Comparison of ENCODE assay signal across 10 cellular contexts in the genomic region with DNA sequence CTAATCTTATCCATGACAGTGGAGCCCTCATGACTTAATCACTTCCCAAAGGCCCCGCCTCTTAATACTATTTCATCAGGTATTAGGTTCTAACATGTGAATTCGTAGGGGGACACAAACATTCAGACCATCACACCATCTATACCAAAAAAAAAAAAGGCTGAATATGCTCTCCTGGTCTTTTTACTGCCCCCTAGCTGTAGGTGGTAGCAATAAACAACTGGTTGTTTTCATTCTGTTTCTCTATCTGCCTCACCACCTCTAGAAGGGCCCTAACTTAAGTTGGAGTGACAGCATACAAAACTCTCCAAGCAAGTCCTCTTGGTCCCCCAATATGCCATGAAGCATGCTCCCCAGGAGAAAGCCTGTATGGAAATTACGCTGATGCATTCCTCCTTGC.
A peak's percentile ranks its signal among the peaks of the same experiment; 100 is the strongest.
DNase-seq lines count a peak whose midpoint lies in the region; ATAC-seq and TF ChIP-seq lines count a peak whose summit lies in the region.
"Had no signal": no experiment of that assay in that cellular context is flagged by ENCODE, and none has a peak within 500 bp of the region (broad histone marks: within the 10 kb centered on the region; RNA-seq: fewer than 3 reads in every experiment).

No MANE protein-coding gene starts in this region.

- H3K9me2 ChIP-seq in Karpas-422 (replicated peaks; ENCODE audit: insufficient read depth, low read length) = no peaks in the 10 kb centered on the region

- no peak for TF ChIP-seq POLR2A in erythroblast (IDR thresholded peaks at IDR 0.05; ENCODE audit: low read length)

- DNase-seq in DND-41 = no peak
- DNase-seq in Karpas-422 = peak; percentile 68
- peak; percentile 1 to 30 for DNase-seq in erythroblast (lab: John Stamatoyannopoulos, UW)
- no peak for DNase-seq in activated CD8-positive, alpha-beta memory T cell treated with anti-CD3 and anti-CD28 coated beads, Interleukin-2, amount 50 U/mL, for 4 hours
- no peak for DNase-seq in LoVo (ENCODE audit: low spot score)
- DNase-seq in activated CD4-positive, alpha-beta T cell treated with anti-CD3 and anti-CD28 coated beads, Interleukin-2, amount 50 U/mL, for 48 hours = no peak
- no peak for DNase-seq in DMS153 (lab: John Stamatoyannopoulos, UW)
- DNase-seq: GDM1, thyroid gland had no signal

- H2AFZ ChIP-seq in DND-41 (ENCODE audit: low read depth, low read length) = no peak overlapping the region
- H2AFZ ChIP-seq in Karpas-422 (ENCODE audit: low read length) = no peak overlapping the region

- H3K36me3 ChIP-seq in DND-41 (ENCODE audit: insufficient read depth, low read length) (no peaks in the 10 kb centered on the region), Karpas-422 (ENCODE audit: insufficient read depth, low read length) (no peaks in the 10 kb centered on the region)
- H3K36me3 ChIP-seq: thyroid gland had no signal

- H3K79me2 ChIP-seq in DND-41 (ENCODE audit: insufficient read depth, low read length) = no peaks in the 10 kb centered on the region
- H3K79me2 ChIP-seq in Karpas-422 (ENCODE audit: low read length) = no peaks in the 10 kb centered on the region

- TF ChIP-seq CTCF in DND-41 (IDR thresholded peaks at IDR 0.05; ENCODE audit: borderline replicate concordance, extremely low read depth, low read length, poor library complexity, severe bottlenecking) = peak; percentile 50

- H3K4me3 ChIP-seq in DND-41 (ENCODE audit: low read depth in 1 of 2, low read length in 2 of 2) = no peak overlapping the region
- no peak overlapping the region for H3K4me3 ChIP-seq in Karpas-422 (ENCODE audit: low read length)
- H3K4me3 ChIP-seq: thyroid gland had no signal

- ATAC-seq in DND-41 (ENCODE audit: insufficient read depth, low read depth) = no peak
- ATAC-seq in GM21367 (IDR thresholded peaks at IDR 0.05; ENCODE audit: unreplicated experiment) = peak; percentile 64

- H3K9ac ChIP-seq in DND-41 (ENCODE audit: low read depth, low read length) (no peak overlapping the region), Karpas-422 (ENCODE audit: low read length) (no peak overlapping the region)

- no peaks in the 10 kb centered on the region for H4K20me1 ChIP-seq in DND-41 (ENCODE audit: insufficient read depth, low read length)
- no peaks in the 10 kb centered on the region for H4K20me1 ChIP-seq in Karpas-422 (ENCODE audit: insufficient read depth, low read depth, low read length)

- H3K27me3 ChIP-seq in DND-41 (ENCODE audit: insufficient read depth, low read length, poor library complexity) = no peaks in the 10 kb centered on the region
- no peaks in the 10 kb centered on the region for H3K27me3 ChIP-seq in Karpas-422 (ENCODE audit: low read length)
- H3K27me3 ChIP-seq: thyroid gland had no signal

- H3K4me1 ChIP-seq in DND-41 (ENCODE audit: insufficient read depth, low read length) (no peaks in the 10 kb centered on the region), Karpas-422 (ENCODE audit: low read length) (no peaks in the 10 kb centered on the region)
- H3K4me1 ChIP-seq: thyroid gland had no signal

- H3K9me3 ChIP-seq in DND-41 (ENCODE audit: insufficient read depth, low read length, severe bottlenecking) = no peaks in the 10 kb centered on the region
- no peaks in the 10 kb centered on the region for H3K9me3 ChIP-seq in Karpas-422 (ENCODE audit: low read length)
- H3K9me3 ChIP-seq: thyroid gland had no signal

- H3K27ac ChIP-seq in DND-41 (ENCODE audit: low read length) = no peak overlapping the region
- H3K27ac ChIP-seq in Karpas-422 (ENCODE audit: low read length) = no peak overlapping the region
- H3K27ac ChIP-seq: thyroid gland had no signal

- no peak overlapping the region for H3K4me2 ChIP-seq in DND-41 (ENCODE audit: insufficient read depth, low read length)
- H3K4me2 ChIP-seq in Karpas-422 (ENCODE audit: low read depth, low read length, poor library complexity, severe bottlenecking) = no peak overlapping the region

Comparison
In these comparisons a context has a peak if more than half of its experiments do, and no peak if none do; other contexts are left out.
1. DNase-seq: peak in Karpas-422 (single experiment) and erythroblast (2 of 2); none in DND-41 (single experiment), activated CD8-positive, alpha-beta memory T cell treated with anti-CD3 and anti-CD28 coated beads, Interleukin-2, amount 50 U/mL, for 4 hours (single experiment), LoVo (single experiment), activated CD4-positive, alpha-beta T cell treated with anti-CD3 and anti-CD28 coated beads, Interleukin-2, amount 50 U/mL, for 48 hours (0 of 2) and DMS153 (single experiment).